ENCODE assay signal across 8 cellular contexts in genomic region chr10:125159486-125159931, GRCh38. TPM values are rescaled to one million over a fixed set of nuclear protein-coding genes. Genes with fewer than 3 reads are reported as not detected.
DNase-seq lines count a peak whose midpoint lies in the region; ATAC-seq and TF ChIP-seq lines count a peak whose summit lies in the region.

No MANE protein-coding gene starts in this region.

- H3K36me3 ChIP-seq in mesendoderm (ENCODE audit: control insufficient read depth, insufficient read depth, low read length) (no peaks in the 10 kb centered on the region), vagina (no peaks in the 10 kb centered on the region)

- ATAC-seq in HG03457 (IDR thresholded peaks at IDR 0.05; ENCODE audit: unreplicated experiment) = no peak

- peak overlapping the region; percentile 76 for H3K4me3 ChIP-seq in HL-60 (replicated peaks; ENCODE audit: insufficient read depth, low read length)
- H3K4me3 ChIP-seq in coronary artery = peak overlapping the region; percentile 99
- peak overlapping the region; percentile 65 for H3K4me3 ChIP-seq in mesendoderm (ENCODE audit: low read length)
- peak overlapping the region; percentile 78 to 96 for H3K4me3 ChIP-seq in vagina

- H3K23ac ChIP-seq in mesendoderm (ENCODE audit: low read length) = no peak overlapping the region

- H3K56ac ChIP-seq in mesendoderm (ENCODE audit: low read length) = peak overlapping the region; percentile 94

- H3K27me3 ChIP-seq in HL-60 (ENCODE audit: insufficient read depth, poor library complexity, severe bottlenecking) (no peaks in the 10 kb centered on the region), mesendoderm (ENCODE audit: insufficient read depth, low read length, poor library complexity) (no peaks in the 10 kb centered on the region), vagina (no peaks in the 10 kb centered on the region)

- TF ChIP-seq CTCF in HL-60 (IDR thresholded peaks at IDR 0.05; ENCODE audit: insufficient read depth, low read length) (no peak), coronary artery (IDR thresholded peaks at IDR 0.05) (no peak), vagina (IDR thresholded peaks at IDR 0.05) (no peak)

- H3K4me2 ChIP-seq in mesendoderm (ENCODE audit: low read length) = no peak overlapping the region

- peak overlapping the region; percentile 94 for H3K18ac ChIP-seq in mesendoderm (ENCODE audit: low read length)

- no CpG with 5 or more reads among the region's 66 CpGs for WGBS in mesendoderm (ENCODE audit: extremely low coverage, insufficient coverage, low lambda C conversion rate)

- H3K9me3 ChIP-seq in vagina = no peaks in the 10 kb centered on the region

- no peak for TF ChIP-seq POLR2A in vagina (IDR thresholded peaks at IDR 0.05)

- H3K4me1 ChIP-seq in mesendoderm (ENCODE audit: control insufficient read depth, low read depth, low read length) (peaks cover 20% of the 10 kb centered on the region), vagina (peaks cover 48% of the 10 kb centered on the region)

- H3K27ac ChIP-seq in HL-60 (replicated peaks) (peak overlapping the region; percentile 95), coronary artery (peak overlapping the region; percentile 96 to 100), mesendoderm (ENCODE audit: low read depth, low read length) (peak overlapping the region; percentile 99), vagina (peak overlapping the region; percentile 98)

- no peaks in the 10 kb centered on the region for H3K79me1 ChIP-seq in mesendoderm (ENCODE audit: low read length)

- peak overlapping the region; percentile 88 for H4K8ac ChIP-seq in mesendoderm (ENCODE audit: low read depth, low read length)

- no peak overlapping the region for H2AK5ac ChIP-seq in mesendoderm (ENCODE audit: low read length)

- H4K5ac ChIP-seq in mesendoderm (ENCODE audit: low read length) = no peak overlapping the region

- H2BK120ac ChIP-seq in mesendoderm (ENCODE audit: low read depth, low read length) = peak overlapping the region; percentile 54

- no peak overlapping the region for H2BK5ac ChIP-seq in mesendoderm (ENCODE audit: low read length)

- DNase-seq in AG08396 (ENCODE audit: low spot score) (peak; percentile 58), HL-60 (ENCODE audit: low read depth in 1 of 2, low spot score in 1 of 2) (no peak), coronary artery (ENCODE audit: low spot score) (peak; percentile 74), mesendoderm (no peak), vagina (ENCODE audit: extremely low spot score in 2 of 2) (no peak), NCI-H345 treated with DMSO at 0.1 percent for 48 hours (lab: John Stamatoyannopoulos, UW; ENCODE audit: unreplicated experiment) (no peak), NCI-H510A treated with DMSO at 0.1 percent for 48 hours (lab: John Stamatoyannopoulos, UW) (no peak)

- H3K4ac ChIP-seq in mesendoderm (ENCODE audit: low read depth, low read length) = peak overlapping the region; percentile 95

- intact Hi-C loops in vagina (cut with DNase I) = no loop called here

- peak overlapping the region; percentile 88 for H3K9ac ChIP-seq in mesendoderm (ENCODE audit: low read length)

- H2BK15ac ChIP-seq in mesendoderm (replicated peaks; ENCODE audit: low read depth) = no peak overlapping the region

- peaks cover 48% of the 10 kb centered on the region for H3K79me2 ChIP-seq in mesendoderm (ENCODE audit: control insufficient read depth, insufficient read depth, low read length)

RNA-seq across cellular contexts. Expression of gene CTBP2, which starts 0.9 kb away (rescaled TPM):
- 135 TPM for polyA plus RNA-seq in mesendoderm (2013, experiment 1 of 2)
- polyA plus RNA-seq in mesendoderm (2013, experiment 2 of 2) = 136 TPM
- total RNA-seq in vagina = 74.4 TPM

Comparison
In these comparisons a context has a peak if more than half of its experiments do, and no peak if none do; other contexts are left out.
1. DNase-seq: peak in AG08396 (single experiment) and coronary artery (single experiment); none in HL-60 (0 of 2), mesendoderm (single experiment), vagina (0 of 2), NCI-H345 treated with DMSO at 0.1 percent for 48 hours (single experiment) and NCI-H510A treated with DMSO at 0.1 percent for 48 hours (single experiment).
2. Peak in every context shown above with its lines, with median percentiles within 50 percentile points of each other: H3K27ac ChIP-seq and H3K4me3 ChIP-seq.